17 cellular contexts compared by ENCODE assay signal in genomic region chr14:101959277-101959676, GRCh38. TPM values are rescaled to one million over a fixed set of nuclear protein-coding genes. Genes with fewer than 3 reads are reported as not detected.
A peak's percentile ranks its signal among the peaks of the same experiment; 100 is the strongest.
DNase-seq lines count a peak whose midpoint lies in the region; ATAC-seq, FAIRE-seq and TF ChIP-seq lines count a peak whose summit lies in the region.
"Had no signal": no experiment of that assay in that cellular context is flagged by ENCODE, and none has a peak within 500 bp of the region (broad histone marks: within the 10 kb centered on the region; RNA-seq: fewer than 3 reads in every experiment).

No MANE protein-coding gene starts in this region.

- H3K4me1 ChIP-seq in IMR-90 (ENCODE audit: control insufficient read depth, insufficient read depth, low read length) (peaks cover 11% of the 10 kb centered on the region), H1 (replicated peaks in 1 of 4; ENCODE audit: control insufficient read depth in 3 of 4, insufficient read depth in 4 of 4, low read length in 3 of 4) (peaks cover 0 to 3% (median 0%) of the 10 kb centered on the region in 4 experiments; a peak in 1 of 7 replicates)

- H3K4me2 ChIP-seq in IMR-90 (ENCODE audit: low read depth, low read length) (no peak overlapping the region), H1 (ENCODE audit: insufficient read depth in 1 of 2, low read depth in 2 of 2, low read length in 2 of 2) (no peak overlapping the region)
- H3K4me2 ChIP-seq: SK-N-SH had no signal

- H3K79me1 ChIP-seq in IMR-90 (ENCODE audit: low read depth in 1 of 2, low read length in 2 of 2), result peaks cover 0 to 29% of the 10 kb centered on the region in 2 experiments; a peak in 3 of 4 replicates
- H3K79me1 ChIP-seq in H1 (ENCODE audit: low read depth, low read length), result no peaks in the 10 kb centered on the region

- H2BK20ac ChIP-seq in IMR-90 (ENCODE audit: low read depth, low read length) (no peak overlapping the region), H1 (ENCODE audit: low read length) (no peak overlapping the region)

- CTCF ChIA-PET in IMR-90 (lab: Yijun Ruan, JAX) (interaction anchor here (0.7 kb wide), 1 partner anchor 12 kb away, joined by 3 read pairs; no protein-coding TSS in a partner anchor), H1 (lab: Charles Lee; ENCODE audit: partially characterized antibody) (interaction anchor here (0.8 to 3.7 kb wide), 6 partner anchors 8 to 252 kb away, joined by 3 to 23 read pairs (median 4); no protein-coding TSS in a partner anchor)

- H3K36me3 Mint-ChIP-seq in stimulated activated effector memory CD8-positive, alpha-beta T cell treated with anti-CD3 and anti-CD28 coated beads, Interleukin-12 subunit alpha, Interleukin-12 subunit beta, amount 100 ng/mL, for 72 hours, result no peaks in the 10 kb centered on the region

- no peak overlapping the region for H3K4me3 Mint-ChIP-seq in stimulated activated effector memory CD8-positive, alpha-beta T cell treated with anti-CD3 and anti-CD28 coated beads, Interleukin-12 subunit alpha, Interleukin-12 subunit beta, amount 100 ng/mL, for 72 hours

- H3K27ac ChIP-seq in IMR-90 (ENCODE audit: insufficient read depth, low read length) (no peak overlapping the region), H1 (ENCODE audit: low read depth, low read length) (no peak overlapping the region)

- H4K8ac ChIP-seq in IMR-90 (ENCODE audit: low read depth in 2 of 2, low read length in 2 of 2) (no peak overlapping the region), H1 (ENCODE audit: extremely low read depth, insufficient read depth, low read length) (no peak overlapping the region)

- TF ChIP-seq CTCF in IMR-90 (conservative IDR thresholded peaks at IDR 0.05; ENCODE audit: low read depth, low read length) (no peak), NB4 (IDR thresholded peaks at IDR 0.05; ENCODE audit: low read depth, low read length) (no peak), H1 (IDR thresholded peaks at IDR 0.05; ENCODE audit: control extremely low read depth in 1 of 3, insufficient read depth in 1 of 3, low read depth in 1 of 3, low read length in 3 of 3) (no peak)

- no peak overlapping the region; the same call in 1 of the 2 replicates for H2BK12ac ChIP-seq in H1 (ENCODE audit: low read depth, low read length)

- H3K27ac Mint-ChIP-seq in stimulated activated effector memory CD8-positive, alpha-beta T cell treated with anti-CD3 and anti-CD28 coated beads, Interleukin-12 subunit alpha, Interleukin-12 subunit beta, amount 100 ng/mL, for 72 hours, result peak overlapping the region; percentile 23
- H3K27ac Mint-ChIP-seq: CD4-positive, CD25-positive, alpha-beta regulatory T cell had no signal

- no TSS peak for BruUV-seq in IMR-90 (replicated peaks; lab: Mats Ljungman, UMichigan)

- H4K20me1 ChIP-seq in IMR-90 (ENCODE audit: insufficient read depth, low read length), result peaks cover 3% of the 10 kb centered on the region; the same call in 1 of the 2 replicates
- no peaks in the 10 kb centered on the region for H4K20me1 ChIP-seq in H1 (replicated peaks in 1 of 2; ENCODE audit: control insufficient read depth in 1 of 2, insufficient read depth in 2 of 2, low read length in 2 of 2)

- in situ Hi-C loops in IMR-90 (cut with MboI; ENCODE audit: low sequenced_read_pairs), result loop anchor here (25.0 kb wide), 1 partner anchor 353 kb away; the partner anchor contains the start of genes MOK and ZNF839

- no peak overlapping the region for H2AK9ac ChIP-seq in IMR-90 (replicated peaks; ENCODE audit: low read depth, low read length, poor library complexity)

- DNase-seq in IMR-90, result no peak
- peak; percentile 65 for DNase-seq in NB4 (ENCODE audit: low read depth)
- no peak for DNase-seq in H1 (ENCODE audit: low read depth in 1 of 2, low spot score in 2 of 2)
- no peak for DNase-seq in stimulated activated effector memory CD8-positive, alpha-beta T cell treated with anti-CD3 and anti-CD28 coated beads, Interleukin-12 subunit alpha, Interleukin-12 subunit beta, amount 100 ng/mL, for 72 hours (ENCODE audit: low spot score in 2 of 2)
- DNase-seq in activated CD4-positive, CD25-positive, alpha-beta regulatory T cell (lab: John Stamatoyannopoulos, UW), result no peak
- DNase-seq: CD4-positive, CD25-positive, alpha-beta regulatory T cell; H7; NCI-H1092; NCI-H146; NCI-H2029; NCI-H2171; NCI-H526 treated with DMSO at 0.1 percent for 48 hours; PC-3; SHP77; SK-N-SH had no signal

- H3K14ac ChIP-seq in IMR-90 (replicated peaks; ENCODE audit: low read depth, low read length) (no peak overlapping the region), H1 (ENCODE audit: insufficient read length) (no peak overlapping the region)

- no peak for TF ChIP-seq EP300 in H1 (IDR thresholded peaks at IDR 0.05; ENCODE audit: borderline replicate concordance in 1 of 2, low read depth in 2 of 2, low read length in 2 of 2)

- POLR2A ChIA-PET in IMR-90 (lab: Charles Lee; ENCODE audit: unreplicated experiment) (no interaction called here), H1 (lab: Charles Lee; ENCODE audit: partially characterized antibody) (interaction anchor here (1.4 kb wide), 1 partner anchor 11 kb away, joined by 5 read pairs; no protein-coding TSS in a partner anchor)

- H4K91ac ChIP-seq in IMR-90 (ENCODE audit: insufficient read depth, low read depth, low read length) (no peak overlapping the region), H1 (replicated peaks; ENCODE audit: insufficient read length, low read length) (no peak overlapping the region)

- TF ChIP-seq RAD21 in IMR-90 (IDR thresholded peaks at IDR 0.05; ENCODE audit: low read length) (no peak), H1 (IDR thresholded peaks at IDR 0.05 in 1 of 2, conservative IDR thresholded peaks at IDR 0.05 in 1 of 2; ENCODE audit: low read depth in 2 of 2, low read length in 2 of 2) (no peak)

- H2AK5ac ChIP-seq in IMR-90 (ENCODE audit: low read depth, low read length) (no peak overlapping the region), H1 (ENCODE audit: low read depth, low read length) (no peak overlapping the region)

- no peak for ATAC-seq in IMR-90 (ENCODE audit: low read depth)
- no peak for ATAC-seq in stimulated activated effector memory CD8-positive, alpha-beta T cell treated with anti-CD3 and anti-CD28 coated beads, Interleukin-12 subunit alpha, Interleukin-12 subunit beta, amount 100 ng/mL, for 72 hours
- ATAC-seq in GM19023 (IDR thresholded peaks at IDR 0.05; ENCODE audit: unreplicated experiment), result no peak
- no peak for ATAC-seq in HG03460 (IDR thresholded peaks at IDR 0.05; ENCODE audit: unreplicated experiment)
- ATAC-seq: PC-3 had no signal

- H3K23me2 ChIP-seq in H1 (ENCODE audit: low read depth, low read length), result peaks cover 3% of the 10 kb centered on the region

- no peaks in the 10 kb centered on the region for H3K9me3 ChIP-seq in IMR-90 (ENCODE audit: control insufficient read depth, insufficient read depth, low read length)
- no peaks in the 10 kb centered on the region for H3K9me3 ChIP-seq in H1 (ENCODE audit: insufficient read depth in 2 of 2, low read depth in 1 of 2, low read length in 1 of 2)
- H3K9me3 ChIP-seq: SK-N-SH had no signal

- H3K23ac ChIP-seq in IMR-90 (ENCODE audit: low read depth, low read length) (no peak overlapping the region), H1 (ENCODE audit: insufficient read length) (no peak overlapping the region)

- H2BK5ac ChIP-seq in IMR-90 (ENCODE audit: low read depth, low read length, poor library complexity, severe bottlenecking), result no peak overlapping the region
- H2BK5ac ChIP-seq in H1 (ENCODE audit: low read depth, low read length), result no peak overlapping the region

- H3K9me3 Mint-ChIP-seq in stimulated activated effector memory CD8-positive, alpha-beta T cell treated with anti-CD3 and anti-CD28 coated beads, Interleukin-12 subunit alpha, Interleukin-12 subunit beta, amount 100 ng/mL, for 72 hours, result no peaks in the 10 kb centered on the region
- H3K9me3 Mint-ChIP-seq: CD4-positive, CD25-positive, alpha-beta regulatory T cell had no signal

- no peak for FAIRE-seq in H1 (lab: Jason Lieb, UNC)

- no peak overlapping the region for H3K4me3 ChIP-seq in IMR-90 (ENCODE audit: insufficient read depth, low read depth, low read length)
- H3K4me3 ChIP-seq in NB4 (ENCODE audit: low read depth, low read length), result no peak overlapping the region
- no peak overlapping the region for H3K4me3 ChIP-seq in H1 (ENCODE audit: extremely low read depth in 1 of 4, insufficient read depth in 2 of 4, low read depth in 3 of 4, low read length in 4 of 4)

- H2BK120ac ChIP-seq in IMR-90 (ENCODE audit: low read depth, low read length) (no peak overlapping the region), H1 (replicated peaks; ENCODE audit: low read depth, low read length) (no peak overlapping the region)

- dilution Hi-C loops in IMR-90 (cut with HindIII; ENCODE audit: low sequenced_read_pairs, unreplicated experiment), result no loop called here

- H3K4me1 Mint-ChIP-seq in stimulated activated effector memory CD8-positive, alpha-beta T cell treated with anti-CD3 and anti-CD28 coated beads, Interleukin-12 subunit alpha, Interleukin-12 subunit beta, amount 100 ng/mL, for 72 hours, result peaks cover 20% of the 10 kb centered on the region

- H3K79me2 ChIP-seq in H1 (ENCODE audit: control insufficient read depth in 1 of 2, insufficient read depth in 2 of 2, low read length in 2 of 2), result no peaks in the 10 kb centered on the region

- H3K56ac ChIP-seq in IMR-90 (ENCODE audit: extremely low read depth, insufficient read depth, low read length) (no peak overlapping the region), H1 (replicated peaks; ENCODE audit: insufficient read length, low read depth, low read length) (no peak overlapping the region)

- H3K4ac ChIP-seq in IMR-90 (ENCODE audit: low read depth, low read length), result no peak overlapping the region
- H3K4ac ChIP-seq in H1 (replicated peaks; ENCODE audit: insufficient read length, low read depth, low read length), result no peak overlapping the region

- intact Hi-C loops in IMR-90 (cut with micrococcal nuclease), result no loop called here

- H2AFZ ChIP-seq in IMR-90 (replicated peaks; ENCODE audit: low read length, poor library complexity) (no peak overlapping the region), H1 (ENCODE audit: low read length) (no peak overlapping the region)

- H3K9ac ChIP-seq in IMR-90 (ENCODE audit: low read depth, low read length), result no peak overlapping the region
- no peak overlapping the region for H3K9ac ChIP-seq in H1 (replicated peaks in 1 of 4; ENCODE audit: extremely low read depth in 1 of 4, low read depth in 3 of 4, low read length in 3 of 4)
- H3K9ac ChIP-seq: SK-N-SH had no signal

- TF ChIP-seq POLR2A in IMR-90 (IDR thresholded peaks at IDR 0.05; ENCODE audit: low read depth, low read length) (no peak), NB4 (IDR thresholded peaks at IDR 0.05; ENCODE audit: extremely low read depth, insufficient read length) (no peak), H1 (IDR thresholded peaks at IDR 0.05; ENCODE audit: control extremely low read depth in 1 of 2, low read depth in 2 of 2, low read length in 2 of 2) (no peak)

- H3K27me3 ChIP-seq in IMR-90 (ENCODE audit: control insufficient read depth, insufficient read depth, low read length), result no peaks in the 10 kb centered on the region; the same call in 1 of the 2 replicates
- H3K27me3 ChIP-seq in H1 (replicated peaks in 1 of 4; ENCODE audit: control insufficient read depth in 3 of 4, extremely low read depth in 1 of 4, insufficient read depth in 3 of 4, low read length in 3 of 4), result peaks cover 4 to 26% (median 14%) of the 10 kb centered on the region in 4 experiments

- H2BK15ac ChIP-seq in IMR-90 (ENCODE audit: low read depth, low read length) (no peak overlapping the region), H1 (ENCODE audit: low read length) (0 out of 2 replicates have a peak overlapping the region, but pooled peaks have one; percentile 61)

- H4K5ac ChIP-seq in IMR-90 (ENCODE audit: low read depth, low read length) (no peak overlapping the region), H1 (ENCODE audit: insufficient read length, low read depth, low read length) (no peak overlapping the region)

- H3K9me1 ChIP-seq in IMR-90 (ENCODE audit: insufficient read depth, low read length), result peaks cover 13% of the 10 kb centered on the region

- no CpG with 5 or more reads among the region's 2 CpGs for WGBS in IMR-90 (ENCODE audit: extremely low coverage in 2 of 2, insufficient read length in 1 of 2), 2 experiments
- WGBS in H1 (ENCODE audit: extremely low coverage in 1 of 2, insufficient coverage in 1 of 2, insufficient read length in 1 of 2, insufficient replicate concordance in 2 of 2, low coverage in 1 of 2, low lambda C conversion rate in 2 of 2, missing lambda C conversion rate in 1 of 2), 2 experiments, result 68% methylated on average over 2 of the region's 2 CpGs; no CpG with 5 or more reads in 1 of the 2 experiments

- H3K36me3 ChIP-seq in IMR-90 (ENCODE audit: control insufficient read depth, insufficient read depth, low read length), result no peaks in the 10 kb centered on the region
- no peaks in the 10 kb centered on the region for H3K36me3 ChIP-seq in H1 (ENCODE audit: control insufficient read depth in 2 of 4, insufficient read depth in 4 of 4, low read length in 3 of 4)

- H3K18ac ChIP-seq in IMR-90 (ENCODE audit: low read depth, low read length) (no peak overlapping the region), H1 (ENCODE audit: extremely low read depth, low read length) (no peak overlapping the region)

RNA-seq across cellular contexts. Expression of gene DYNC1H1, which starts 5.1 kb away (rescaled TPM):
- total RNA-seq in IMR-90 (2012; rRNA removed), result 612 and 670 TPM in 2 replicates
- polyA plus RNA-seq in IMR-90 (2012; rRNA removed), result 221 and 240 TPM in 2 replicates
- polyA plus RNA-seq in IMR-90 (2012; cell fraction: cytosol; rRNA removed), result 167 and 240 TPM in 2 replicates
- 278 and 585 TPM in 2 replicates for polyA plus RNA-seq in IMR-90 (2012; cell fraction: nucleus; rRNA removed; ENCODE audit: low replicate concordance)
- 364 and 387 TPM in 2 replicates for total RNA-seq in H1 (2021; fragmentation: NEBNext Ultra II Directional; extraction: Animal tissue kit (Norgen Biotek cat#: 25700))
- 238 and 257 TPM in 2 replicates for polyA plus RNA-seq in H1 (2011; rRNA removed)
- polyA plus RNA-seq in H1 (2011; cell fraction: cytosol; rRNA removed), result 174 TPM
- 905 TPM for polyA plus RNA-seq in H1 (2011; cell fraction: nucleus; rRNA removed)
- polyA plus RNA-seq in H1 (2012, experiment 1 of 2), result 300 to 369 TPM (median 332 TPM) in 4 replicates
- 34.8 TPM for polyA plus RNA-seq in H1 (2012, experiment 2 of 2)
- 163 TPM for polyA plus RNA-seq in H1 (2013, experiment 1 of 2)
- polyA plus RNA-seq in H1 (2013, experiment 2 of 2), result 123 TPM
- 489 and 721 TPM in 2 replicates for polyA minus RNA-seq in H1 (2011; rRNA and poly(A)+ RNA removed)
- polyA minus RNA-seq in H1 (2011; cell fraction: cytosol; rRNA and poly(A)+ RNA removed), result 350 TPM
- polyA minus RNA-seq in H1 (2011; cell fraction: nucleus; rRNA and poly(A)+ RNA removed), result 569 TPM
